In genomic region chrX:28876415-28876814, GRCh38 we compare ENCODE assay signal across 1 cellular context.
TF ChIP-seq lines count a peak whose summit lies in the region.

No MANE protein-coding gene starts in this region.

TF ChIP-seq in H1, 55 proteins besides CTCF, POLR2A, EP300 and RAD21:
- TF ChIP-seq CHD7 (IDR thresholded peaks at IDR 0.05; ENCODE audit: insufficient replicate concordance, low read length) (no peak), TEAD4 (IDR thresholded peaks at IDR 0.05; ENCODE audit: low read depth, low read length) (no peak), RFX5 (IDR thresholded peaks at IDR 0.05; ENCODE audit: borderline replicate concordance, low read depth, low read length) (no peak), SIN3A (conservative IDR thresholded peaks at IDR 0.05 in 1 of 2, IDR thresholded peaks at IDR 0.05 in 1 of 2; ENCODE audit: low read depth in 1 of 2, low read length in 2 of 2) (no peak), RBBP5 (IDR thresholded peaks at IDR 0.05; ENCODE audit: borderline replicate concordance, low read depth, low read length) (no peak), SP2 (IDR thresholded peaks at IDR 0.05; ENCODE audit: low read length) (no peak), HDAC6 (IDR thresholded peaks at IDR 0.05; ENCODE audit: low read depth, low read length) (no peak), SRF (IDR thresholded peaks at IDR 0.05; ENCODE audit: low read depth, low read length) (no peak), RNF2 (IDR thresholded peaks at IDR 0.05; ENCODE audit: borderline replicate concordance, low read depth, low read length, missing control alignments, poor library complexity, severe bottlenecking) (no peak), EZH2 (IDR thresholded peaks at IDR 0.05; ENCODE audit: low read depth, low read length, severe bottlenecking) (no peak), POLR2AphosphoS5 (IDR thresholded peaks at IDR 0.05; ENCODE audit: low read depth, low read length) (no peak), USF2 (IDR thresholded peaks at IDR 0.05; ENCODE audit: low read length) (no peak), JUND (IDR thresholded peaks at IDR 0.05; ENCODE audit: low read length) (no peak), TAF1 (IDR thresholded peaks at IDR 0.05; ENCODE audit: low read depth, low read length) (no peak), SUZ12 (IDR thresholded peaks at IDR 0.05; ENCODE audit: low read length) (no peak), HDAC2 (IDR thresholded peaks at IDR 0.05; ENCODE audit: borderline replicate concordance in 1 of 2, low read depth in 2 of 2, low read length in 2 of 2) (no peak), NANOG (IDR thresholded peaks at IDR 0.05; ENCODE audit: insufficient read depth, low read depth, low read length, poor library complexity, severe bottlenecking) (no peak), KDM5A (IDR thresholded peaks at IDR 0.05; ENCODE audit: low read length) (no peak), BACH1 (IDR thresholded peaks at IDR 0.05; ENCODE audit: low read length) (no peak), JUN (IDR thresholded peaks at IDR 0.05; ENCODE audit: low read depth, low read length) (no peak)
TF ChIP-seq in H1: peak in this region for 0.
